ENCODE assay signal across 15 cellular contexts in genomic region chr20:36768768-36769430, GRCh38. TPM values are rescaled to one million over a fixed set of nuclear protein-coding genes. Genes with fewer than 3 reads are reported as not detected.
DNase-seq lines count a peak whose midpoint lies in the region; ATAC-seq, FAIRE-seq and TF ChIP-seq lines count a peak whose summit lies in the region.
"Had no signal": no experiment of that assay in that cellular context is flagged by ENCODE, and none has a peak within 500 bp of the region (broad histone marks: within the 10 kb centered on the region; RNA-seq: fewer than 3 reads in every experiment).

No MANE protein-coding gene starts in this region.

- FAIRE-seq in HTR-8/SVneo (lab: Jason Lieb, UNC), result no peak
- FAIRE-seq: G401.6, kidney had no signal

- H3K36me3 ChIP-seq in DND-41 (ENCODE audit: insufficient read depth, low read length) (peaks cover 70% of the 10 kb centered on the region), OCI-LY1 (ENCODE audit: insufficient read depth, low read length) (peaks cover 57% of the 10 kb centered on the region; the same call in 1 of the 2 replicates)

- no peaks in the 10 kb centered on the region for H3K27me3 ChIP-seq in DND-41 (ENCODE audit: insufficient read depth, low read length, poor library complexity)
- H3K27me3 ChIP-seq in OCI-LY1 (ENCODE audit: insufficient read depth, low read length), result no peaks in the 10 kb centered on the region

- H3K79me2 ChIP-seq in DND-41 (ENCODE audit: insufficient read depth, low read length), result peaks cover 46% of the 10 kb centered on the region
- peaks cover 9% of the 10 kb centered on the region for H3K79me2 ChIP-seq in OCI-LY1 (ENCODE audit: insufficient read depth, low read length)

- H3K4me3 ChIP-seq in DND-41 (ENCODE audit: low read depth in 1 of 2, low read length in 2 of 2) (no peak overlapping the region), OCI-LY1 (ENCODE audit: low read depth, low read length, poor library complexity, severe bottlenecking) (no peak overlapping the region)

- H3F3A ChIP-seq in OCI-LY1 (ENCODE audit: insufficient read depth, low read length), result no peaks in the 10 kb centered on the region

- TF ChIP-seq CTCF in DND-41 (IDR thresholded peaks at IDR 0.05; ENCODE audit: borderline replicate concordance, extremely low read depth, low read length, poor library complexity, severe bottlenecking) (no peak), OCI-LY1 (IDR thresholded peaks at IDR 0.05; ENCODE audit: low read length) (no peak)

- no peaks in the 10 kb centered on the region for H3K9me3 ChIP-seq in DND-41 (ENCODE audit: insufficient read depth, low read length, severe bottlenecking)
- no peaks in the 10 kb centered on the region for H3K9me3 ChIP-seq in OCI-LY1 (ENCODE audit: low read length)

- H2AFZ ChIP-seq in DND-41 (ENCODE audit: low read depth, low read length) (no peak overlapping the region), OCI-LY1 (ENCODE audit: low read length) (no peak overlapping the region)

- DNase-seq in DND-41 (no peak), dermis blood vessel endothelial cell (peak; percentile 87), pulmonary artery endothelial cell (ENCODE audit: low read depth, low spot score) (peak; percentile 74), HTR-8/SVneo (ENCODE audit: insufficient read length, low spot score) (no peak), SKM-1 treated with dmso at 0.1 percent for 144 hours (lab: John Stamatoyannopoulos, UW; ENCODE audit: unreplicated experiment) (no peak)
- DNase-seq: activated effector memory CD4-positive, alpha-beta T cell treated with Interleukin-2 at 50 U/mL for 16 hours; effector memory CD4-positive, alpha-beta T cell; kidney; NCI-H1105 treated with DMSO at 0.1 percent for 48 hours; NCI-H2227 treated with DMSO at 0.1 percent for 48 hours; SW 1271 had no signal

- no peaks in the 10 kb centered on the region for H3K9me2 ChIP-seq in OCI-LY1 (ENCODE audit: low read depth, low read length)

- H4K20me1 ChIP-seq in DND-41 (ENCODE audit: insufficient read depth, low read length), result 0 out of 2 replicates have a peak, but pooled peaks cover 4% of the 10 kb centered on the region
- no peaks in the 10 kb centered on the region for H4K20me1 ChIP-seq in OCI-LY1 (ENCODE audit: insufficient read depth, low read length)

- H3K27ac ChIP-seq in DND-41 (ENCODE audit: low read length) (no peak overlapping the region), OCI-LY1 (ENCODE audit: low read depth, low read length, poor library complexity, severe bottlenecking) (no peak overlapping the region)

- H3K4me2 ChIP-seq in DND-41 (ENCODE audit: insufficient read depth, low read length), result peak overlapping the region; percentile 88; the same call in 1 of the 2 replicates
- peak overlapping the region; percentile 14; the same call in 1 of the 2 replicates for H3K4me2 ChIP-seq in OCI-LY1 (ENCODE audit: low read length)

- H3K4me1 ChIP-seq in DND-41 (ENCODE audit: insufficient read depth, low read length) (peaks cover 40% of the 10 kb centered on the region), OCI-LY1 (ENCODE audit: insufficient read depth, low read length, severe bottlenecking) (peaks cover 32% of the 10 kb centered on the region)

- H3K9ac ChIP-seq in DND-41 (ENCODE audit: low read depth, low read length), result peak overlapping the region; percentile 2; the same call in 1 of the 2 replicates
- H3K9ac ChIP-seq in OCI-LY1 (ENCODE audit: low read length), result no peak overlapping the region; the same call in 1 of the 2 replicates

- ATAC-seq in DND-41 (ENCODE audit: insufficient read depth, low read depth), result no peak
- ATAC-seq in HG03442 (IDR thresholded peaks at IDR 0.05; ENCODE audit: unreplicated experiment), result no peak
- no peak for ATAC-seq in GM21619 (IDR thresholded peaks at IDR 0.05; ENCODE audit: unreplicated experiment)

RNA-seq across cellular contexts. Expression of gene DSN1, which starts 4.7 kb away (rescaled TPM):
- total RNA-seq in dermis blood vessel endothelial cell, result 24.7 and 27.0 TPM in 2 replicates
- total RNA-seq in pulmonary artery endothelial cell, result 20.6 and 32.2 TPM in 2 replicates

RNA-seq across cellular contexts. Expression of gene NDRG3, which starts 23.0 kb away (rescaled TPM):
- 18.7 and 34.0 TPM in 2 replicates for total RNA-seq in dermis blood vessel endothelial cell
- 18.2 and 21.4 TPM in 2 replicates for total RNA-seq in pulmonary artery endothelial cell

Comparison
In these comparisons a context has a peak if more than half of its experiments do, and no peak if none do; other contexts are left out.
1. DNase-seq: peak in dermis blood vessel endothelial cell (single experiment) and pulmonary artery endothelial cell (single experiment); none in DND-41 (single experiment), HTR-8/SVneo (single experiment) and SKM-1 treated with dmso at 0.1 percent for 144 hours (single experiment).